Comparison of ENCODE assay signal across 1 cellular context in the genomic region with DNA sequence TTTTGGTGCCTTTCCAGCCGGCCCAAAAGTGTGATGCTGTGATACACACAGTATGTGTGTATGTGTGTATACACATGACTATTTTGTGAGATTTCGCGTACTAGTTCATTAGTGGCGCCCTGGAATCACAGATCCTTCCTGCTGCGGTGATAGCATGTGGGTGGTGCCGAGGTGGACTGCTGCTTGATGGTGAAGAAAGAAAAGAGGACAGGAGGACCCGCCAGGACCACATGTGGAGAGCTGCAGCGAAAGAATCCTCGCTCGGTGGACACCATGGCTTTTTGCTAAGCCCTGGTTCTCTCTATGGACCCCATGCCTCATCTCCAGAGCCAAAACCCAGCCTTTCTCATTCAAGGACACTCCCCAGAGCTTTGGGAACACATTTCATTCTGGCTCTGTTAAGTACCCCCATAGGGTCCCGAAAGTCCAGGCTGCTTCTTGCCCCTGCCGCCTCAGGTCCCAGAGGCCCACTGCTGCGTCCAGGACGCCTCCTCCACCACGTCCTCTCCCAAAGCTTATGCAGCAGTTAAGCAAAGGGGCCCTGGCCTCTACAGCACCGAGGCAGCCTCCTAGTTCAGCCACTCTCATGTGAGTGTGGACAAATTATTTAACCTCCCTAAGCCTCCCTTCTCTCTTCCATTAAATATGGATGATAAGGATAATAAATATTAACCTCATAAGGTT.
TF ChIP-seq lines count a peak whose summit lies in the region.

No MANE protein-coding gene starts in this region.

TF ChIP-seq in H1, 55 proteins besides CTCF, POLR2A, EP300 and RAD21 (continued from another document):
- TF ChIP-seq, protein P1, sequence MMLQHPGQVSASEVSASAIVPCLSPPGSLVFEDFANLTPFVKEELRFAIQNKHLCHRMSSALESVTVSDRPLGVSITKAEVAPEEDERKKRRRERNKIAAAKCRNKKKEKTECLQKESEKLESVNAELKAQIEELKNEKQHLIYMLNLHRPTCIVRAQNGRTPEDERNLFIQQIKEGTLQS (IDR thresholded peaks at IDR 0.05; ENCODE audit: insufficient read depth, low read depth, low read length): no peak
- no peak for TF ChIP-seq EGR1 (IDR thresholded peaks at IDR 0.05; ENCODE audit: borderline replicate concordance, low read depth, low read length)
- no peak for TF ChIP-seq JUND (IDR thresholded peaks at IDR 0.05; ENCODE audit: low read length)
- no peak for TF ChIP-seq SP4 (IDR thresholded peaks at IDR 0.05; ENCODE audit: low read length)
- TF ChIP-seq EZH2 (IDR thresholded peaks at IDR 0.05; ENCODE audit: low read depth, low read length, severe bottlenecking): no peak
- TF ChIP-seq CTBP2 (IDR thresholded peaks at IDR 0.05; ENCODE audit: borderline replicate concordance, insufficient read depth, insufficient read length, low read length): no peak
- TF ChIP-seq KDM5A (IDR thresholded peaks at IDR 0.05; ENCODE audit: low read length): no peak
- TF ChIP-seq MAFK (IDR thresholded peaks at IDR 0.05; ENCODE audit: low read depth, low read length): no peak
